In genomic region chr3:58049143-58049785, GRCh38 we compare ENCODE assay signal across 8 cellular contexts. TPM values are rescaled to one million over a fixed set of nuclear protein-coding genes. Genes with fewer than 3 reads are reported as not detected.
DNase-seq lines count a peak whose midpoint lies in the region; ATAC-seq and TF ChIP-seq lines count a peak whose summit lies in the region.

No MANE protein-coding gene starts in this region.

- peak; percentile 46 to 67 for ATAC-seq in right cardiac atrium

- 58% methylated on average over 10 of the region's 10 CpGs for WGBS in right cardiac atrium
- whole genome bisulfite sequencing in sigmoid colon, 2 donors = 49 to 76% methylated on average over 10 of the region's 10 CpGs

- no peaks in the 10 kb centered on the region for H3K36me3 ChIP-seq in sigmoid colon

- no peaks in the 10 kb centered on the region for H3K9me3 ChIP-seq in right cardiac atrium (ENCODE audit: control insufficient read depth, low read length)
- no peaks in the 10 kb centered on the region for H3K9me3 ChIP-seq in sigmoid colon

- TF ChIP-seq EP300 in sigmoid colon (IDR thresholded peaks at IDR 0.05) = no peak

- H3K27me3 ChIP-seq in right cardiac atrium (ENCODE audit: control insufficient read depth, insufficient read depth) (no peaks in the 10 kb centered on the region), sigmoid colon (no peaks in the 10 kb centered on the region)

- intact Hi-C loops in right cardiac atrium (cut with DNase I) = no loop called here
- intact Hi-C loops in sigmoid colon (cut with DNase I) = no loop called here

- TF ChIP-seq POLR2A in sigmoid colon (IDR thresholded peaks at IDR 0.05) = no peak

- peak; percentile 91 for DNase-seq in HCEC 1CT
- peak in 2 of 3 donors; percentile 35 to 68 for DNase-seq in right cardiac atrium
- peak; percentile 86 for DNase-seq in sigmoid colon
- no peak for DNase-seq in Ammon's horn (ENCODE audit: low spot score)
- no peak for DNase-seq in nucleus accumbens (lab: John Stamatoyannopoulos, UW)
- DNase-seq in NOMO-1 treated with dmso at 0.1 percent for 144 hours (lab: John Stamatoyannopoulos, UW; ENCODE audit: unreplicated experiment) = no peak
- DNase-seq in activated CD4-positive, alpha-beta T cell treated with anti-CD3 and anti-CD28 coated beads for 1 hour = no peak

- H3K4me1 ChIP-seq in right cardiac atrium (ENCODE audit: control insufficient read depth, insufficient read depth, low read length) (peaks cover 21% of the 10 kb centered on the region), sigmoid colon (peaks cover 2 to 93% (median 83%) of the 10 kb centered on the region in 4 donors)

- H3K27ac ChIP-seq in VCaP = peak overlapping the region; percentile 17; the same call in 1 of the 2 replicates
- H3K27ac ChIP-seq in right cardiac atrium (ENCODE audit: low read length) = peak overlapping the region; percentile 49
- peak overlapping the region; percentile 76 to 93 (median 84) for H3K27ac ChIP-seq in sigmoid colon

- TF ChIP-seq CTCF in VCaP (conservative IDR thresholded peaks at IDR 0.05) (no peak), sigmoid colon (IDR thresholded peaks at IDR 0.05) (no peak)

- H3K4me3 ChIP-seq in right cardiac atrium (ENCODE audit: low read length) (no peak overlapping the region), sigmoid colon (no peak overlapping the region)

RNA-seq across cellular contexts. Expression of gene FLNB, which starts 41.0 kb away (rescaled TPM):
- 10 to 100 TPM; 22.9 to 44.9 (median 29.0) TPM for total RNA-seq in right cardiac atrium
- 36.9 TPM for polyA plus RNA-seq in right cardiac atrium
- total RNA-seq in sigmoid colon = 100 to 1,000 TPM in 1 of 4 donors, 10 to 100 TPM in 3; 51.7 to 121 (median 76.7) TPM
- 100 to 1,000 TPM; 109 to 277 (median 121) TPM for polyA plus RNA-seq in sigmoid colon

Comparison
In these comparisons a context has a peak if more than half of its experiments do, and no peak if none do; other contexts are left out.
1. DNase-seq: peak in HCEC 1CT (single experiment), right cardiac atrium (2 of 3) and sigmoid colon (single experiment); none in Ammon's horn (single experiment), nucleus accumbens (0 of 56), NOMO-1 treated with dmso at 0.1 percent for 144 hours (single experiment) and activated CD4-positive, alpha-beta T cell treated with anti-CD3 and anti-CD28 coated beads for 1 hour (single experiment).
2. H3K27ac ChIP-seq: peak in every context shown above with its lines; median percentile 84 in sigmoid colon; 49 in right cardiac atrium; 17 in VCaP.